In the genomic region with DNA sequence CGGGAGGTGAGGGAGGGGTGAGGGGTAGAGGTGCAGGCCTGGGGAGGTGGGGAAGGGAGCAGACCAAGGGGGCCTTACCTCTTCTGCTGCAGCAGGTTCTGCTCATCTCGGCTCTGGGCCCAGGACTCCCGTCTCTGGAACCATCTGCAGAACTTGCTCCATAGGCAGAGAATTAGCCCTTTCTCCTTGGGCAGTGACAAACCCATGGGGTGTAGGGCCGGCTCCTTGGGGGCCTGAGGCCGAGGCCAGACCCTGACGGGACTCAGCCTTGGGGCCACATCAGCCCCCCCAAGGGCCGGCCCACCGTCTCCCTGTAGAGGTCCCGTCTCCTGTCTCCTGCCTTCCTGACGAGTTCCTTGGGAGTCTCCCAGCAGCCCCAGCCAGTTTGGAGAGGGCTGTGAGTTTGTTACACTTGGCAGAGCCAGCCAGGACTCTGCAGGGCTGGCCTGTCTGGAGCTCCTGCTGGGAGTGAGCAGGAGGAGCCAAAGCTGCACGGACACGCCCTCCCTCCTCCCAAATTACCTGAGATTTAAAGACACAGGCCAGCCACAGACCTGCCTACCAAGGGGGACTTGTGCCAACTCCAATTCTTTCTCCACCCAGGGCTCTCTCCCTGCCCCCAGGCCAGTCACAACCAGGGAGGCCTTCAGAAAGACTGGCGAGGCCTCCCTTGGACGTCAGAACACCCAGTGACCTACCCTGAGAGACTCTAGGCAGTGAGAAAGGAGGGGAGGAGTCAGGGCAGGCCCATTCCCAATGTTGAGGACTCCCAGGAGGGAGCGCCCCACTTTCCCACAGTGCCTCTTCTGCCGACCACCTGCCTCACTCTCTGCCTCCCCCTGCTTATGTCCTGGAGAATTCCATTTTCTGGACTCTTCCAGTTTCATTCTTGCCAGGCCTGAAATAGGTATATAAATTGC, we compare ENCODE assay signal across 1 cellular context.
TF ChIP-seq lines count a peak whose summit lies in the region.

Gene TRPV6 (minus strand): TSS at position 435 of the 920 bp plus-strand sequence.

TF ChIP-seq in GM23338, 12 proteins besides CTCF, POLR2A, EP300 and RAD21 (continued from another document):
- TF ChIP-seq, protein P1, sequence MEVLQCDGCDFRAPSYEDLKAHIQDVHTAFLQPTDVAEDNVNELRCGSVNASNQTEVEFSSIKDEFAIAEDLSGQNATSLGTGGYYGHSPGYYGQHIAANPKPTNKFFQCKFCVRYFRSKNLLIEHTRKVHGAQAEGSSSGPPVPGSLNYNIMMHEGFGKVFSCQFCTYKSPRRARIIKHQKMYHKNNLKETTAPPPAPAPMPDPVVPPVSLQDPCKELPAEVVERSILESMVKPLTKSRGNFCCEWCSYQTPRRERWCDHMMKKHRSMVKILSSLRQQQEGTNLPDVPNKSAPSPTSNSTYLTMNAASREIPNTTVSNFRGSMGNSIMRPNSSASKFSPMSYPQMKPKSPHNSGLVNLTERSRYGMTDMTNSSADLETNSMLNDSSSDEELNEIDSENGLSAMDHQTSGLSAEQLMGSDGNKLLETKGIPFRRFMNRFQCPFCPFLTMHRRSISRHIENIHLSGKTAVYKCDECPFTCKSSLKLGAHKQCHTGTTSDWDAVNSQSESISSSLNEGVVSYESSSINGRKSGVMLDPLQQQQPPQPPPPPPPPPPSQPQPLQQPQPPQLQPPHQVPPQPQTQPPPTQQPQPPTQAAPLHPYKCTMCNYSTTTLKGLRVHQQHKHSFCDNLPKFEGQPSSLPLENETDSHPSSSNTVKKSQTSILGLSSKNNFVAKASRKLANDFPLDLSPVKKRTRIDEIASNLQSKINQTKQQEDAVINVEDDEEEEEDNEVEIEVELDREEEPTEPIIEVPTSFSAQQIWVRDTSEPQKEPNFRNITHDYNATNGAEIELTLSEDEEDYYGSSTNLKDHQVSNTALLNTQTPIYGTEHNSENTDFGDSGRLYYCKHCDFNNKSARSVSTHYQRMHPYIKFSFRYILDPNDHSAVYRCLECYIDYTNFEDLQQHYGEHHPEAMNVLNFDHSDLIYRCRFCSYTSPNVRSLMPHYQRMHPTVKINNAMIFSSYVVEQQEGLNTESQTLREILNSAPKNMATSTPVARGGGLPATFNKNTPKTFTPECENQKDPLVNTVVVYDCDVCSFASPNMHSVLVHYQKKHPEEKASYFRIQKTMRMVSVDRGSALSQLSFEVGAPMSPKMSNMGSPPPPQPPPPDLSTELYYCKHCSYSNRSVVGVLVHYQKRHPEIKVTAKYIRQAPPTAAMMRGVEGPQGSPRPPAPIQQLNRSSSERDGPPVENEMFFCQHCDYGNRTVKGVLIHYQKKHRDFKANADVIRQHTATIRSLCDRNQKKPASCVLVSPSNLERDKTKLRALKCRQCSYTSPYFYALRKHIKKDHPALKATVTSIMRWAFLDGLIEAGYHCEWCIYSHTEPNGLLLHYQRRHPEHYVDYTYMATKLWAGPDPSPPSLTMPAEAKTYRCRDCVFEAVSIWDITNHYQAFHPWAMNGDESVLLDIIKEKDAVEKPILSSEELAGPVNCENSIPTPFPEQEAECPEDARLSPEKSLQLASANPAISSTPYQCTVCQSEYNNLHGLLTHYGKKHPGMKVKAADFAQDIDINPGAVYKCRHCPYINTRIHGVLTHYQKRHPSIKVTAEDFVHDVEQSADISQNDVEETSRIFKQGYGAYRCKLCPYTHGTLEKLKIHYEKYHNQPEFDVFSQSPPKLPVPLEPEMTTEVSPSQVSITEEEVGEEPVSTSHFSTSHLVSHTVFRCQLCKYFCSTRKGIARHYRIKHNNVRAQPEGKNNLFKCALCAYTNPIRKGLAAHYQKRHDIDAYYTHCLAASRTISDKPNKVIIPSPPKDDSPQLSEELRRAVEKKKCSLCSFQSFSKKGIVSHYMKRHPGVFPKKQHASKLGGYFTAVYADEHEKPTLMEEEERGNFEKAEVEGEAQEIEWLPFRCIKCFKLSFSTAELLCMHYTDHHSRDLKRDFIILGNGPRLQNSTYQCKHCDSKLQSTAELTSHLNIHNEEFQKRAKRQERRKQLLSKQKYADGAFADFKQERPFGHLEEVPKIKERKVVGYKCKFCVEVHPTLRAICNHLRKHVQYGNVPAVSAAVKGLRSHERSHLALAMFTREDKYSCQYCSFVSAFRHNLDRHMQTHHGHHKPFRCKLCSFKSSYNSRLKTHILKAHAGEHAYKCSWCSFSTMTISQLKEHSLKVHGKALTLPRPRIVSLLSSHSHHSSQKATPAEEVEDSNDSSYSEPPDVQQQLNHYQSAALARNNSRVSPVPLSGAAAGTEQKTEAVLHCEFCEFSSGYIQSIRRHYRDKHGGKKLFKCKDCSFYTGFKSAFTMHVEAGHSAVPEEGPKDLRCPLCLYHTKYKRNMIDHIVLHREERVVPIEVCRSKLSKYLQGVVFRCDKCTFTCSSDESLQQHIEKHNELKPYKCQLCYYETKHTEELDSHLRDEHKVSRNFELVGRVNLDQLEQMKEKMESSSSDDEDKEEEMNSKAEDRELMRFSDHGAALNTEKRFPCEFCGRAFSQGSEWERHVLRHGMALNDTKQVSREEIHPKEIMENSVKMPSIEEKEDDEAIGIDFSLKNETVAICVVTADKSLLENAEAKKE (CRISPR knock-in tag; IDR thresholded peaks at IDR 0.05): no peak
- no peak for TF ChIP-seq NANOG (IDR thresholded peaks at IDR 0.05; ENCODE audit: borderline replicate concordance)
- no peak for TF ChIP-seq REST (IDR thresholded peaks at IDR 0.05; ENCODE audit: unreplicated experiment)
- no peak for TF ChIP-seq CREB1 (CRISPR knock-in tag; IDR thresholded peaks at IDR 0.05; ENCODE audit: low read depth)
- no peak for TF ChIP-seq JUNB (IDR thresholded peaks at IDR 0.05; ENCODE audit: unreplicated experiment)
- TF ChIP-seq STAT1 (IDR thresholded peaks at IDR 0.05; ENCODE audit: unreplicated experiment): no peak
- TF ChIP-seq ZNF114 (CRISPR knock-in tag; IDR thresholded peaks at IDR 0.05): no peak
TF ChIP-seq in GM23338: peak in this region for 0.
